ENCODE assay signal across 23 cellular contexts in genomic region chr6:73509851-73510250, GRCh38. TPM values are rescaled to one million over a fixed set of nuclear protein-coding genes. Genes with fewer than 3 reads are reported as not detected.
DNase-seq lines count a peak whose midpoint lies in the region; ATAC-seq, FAIRE-seq and TF ChIP-seq lines count a peak whose summit lies in the region.
"Had no signal": no experiment of that assay in that cellular context is flagged by ENCODE, and none has a peak within 500 bp of the region (broad histone marks: within the 10 kb centered on the region; RNA-seq: fewer than 3 reads in every experiment).

No MANE protein-coding gene starts in this region.

- no peak for ATAC-seq in stimulated activated naive CD8-positive, alpha-beta T cell treated with anti-CD3 and anti-CD28 coated beads, Interleukin-15, Interleukin-2, amounts not matched to agents 100 U/mL and 50 U/mL, for 24 hours
- ATAC-seq in GM18511 (IDR thresholded peaks at IDR 0.05; ENCODE audit: unreplicated experiment): no peak
- ATAC-seq in HG03095 (IDR thresholded peaks at IDR 0.05; ENCODE audit: unreplicated experiment): no peak
- ATAC-seq: GM12878 had no signal

- H3K14ac ChIP-seq in H1 (ENCODE audit: insufficient read length): no peak overlapping the region

- H3K18ac ChIP-seq in H1 (ENCODE audit: extremely low read depth, low read length): no peak overlapping the region

- H2AK5ac ChIP-seq in H1 (ENCODE audit: low read depth, low read length): no peak overlapping the region

- H3K36me3 Mint-ChIP-seq in activated CD4-positive, alpha-beta T cell treated with anti-CD3 and anti-CD28 coated beads, Interleukin-2, amount 10 ng/mL, durations not matched to agents 24 days and 14 days (ENCODE audit: low read depth): peaks cover 18% of the 10 kb centered on the region
- peaks cover 9% of the 10 kb centered on the region for H3K36me3 Mint-ChIP-seq in stimulated activated naive CD8-positive, alpha-beta T cell treated with anti-CD3 and anti-CD28 coated beads, Interleukin-15, Interleukin-2, amounts not matched to agents 100 ng/mL and 50 ng/mL, for 24 hours (ENCODE audit: low read depth)

- H3K79me2 ChIP-seq in H1 (ENCODE audit: control insufficient read depth in 1 of 2, insufficient read depth in 2 of 2, low read length in 2 of 2): no peaks in the 10 kb centered on the region

- no peaks in the 10 kb centered on the region for H3K27me3 Mint-ChIP-seq in activated CD4-positive, alpha-beta T cell treated with anti-CD3 and anti-CD28 coated beads, Interleukin-2, amount 10 ng/mL, durations not matched to agents 24 days and 14 days
- no peaks in the 10 kb centered on the region for H3K27me3 Mint-ChIP-seq in stimulated activated naive CD8-positive, alpha-beta T cell treated with anti-CD3 and anti-CD28 coated beads, Interleukin-15, Interleukin-2, amounts not matched to agents 100 ng/mL and 50 ng/mL, for 24 hours
- H3K27me3 Mint-ChIP-seq: CD8-positive, alpha-beta memory T cell had no signal

- no peak for TF ChIP-seq EP300 in H1 (IDR thresholded peaks at IDR 0.05; ENCODE audit: borderline replicate concordance in 1 of 2, low read depth in 2 of 2, low read length in 2 of 2)

- H3K9ac ChIP-seq in H1 (replicated peaks in 1 of 4; ENCODE audit: extremely low read depth in 1 of 4, low read depth in 3 of 4, low read length in 3 of 4): no peak overlapping the region

- H3K4me2 ChIP-seq in H1 (ENCODE audit: insufficient read depth in 1 of 2, low read depth in 2 of 2, low read length in 2 of 2): no peak overlapping the region

- H2BK12ac ChIP-seq in H1 (ENCODE audit: low read depth, low read length): no peak overlapping the region

- H2BK5ac ChIP-seq in H1 (ENCODE audit: low read depth, low read length): no peak overlapping the region

- H2BK20ac ChIP-seq in H1 (ENCODE audit: low read length): no peak overlapping the region

- no peak for TF ChIP-seq RAD21 in H1 (IDR thresholded peaks at IDR 0.05 in 1 of 2, conservative IDR thresholded peaks at IDR 0.05 in 1 of 2; ENCODE audit: low read depth in 2 of 2, low read length in 2 of 2)

- H3K4me1 Mint-ChIP-seq in activated CD4-positive, alpha-beta T cell treated with anti-CD3 and anti-CD28 coated beads, Interleukin-2, amount 10 ng/mL, durations not matched to agents 24 days and 14 days: peaks cover 13% of the 10 kb centered on the region
- peaks cover 4% of the 10 kb centered on the region for H3K4me1 Mint-ChIP-seq in stimulated activated naive CD8-positive, alpha-beta T cell treated with anti-CD3 and anti-CD28 coated beads, Interleukin-15, Interleukin-2, amounts not matched to agents 100 ng/mL and 50 ng/mL, for 24 hours (ENCODE audit: low read depth)

- no peak for FAIRE-seq in H1 (lab: Jason Lieb, UNC)
- FAIRE-seq: GM12878, RCC 7860 had no signal

- no peak overlapping the region for H4K91ac ChIP-seq in H1 (replicated peaks; ENCODE audit: insufficient read length, low read length)

- no peaks in the 10 kb centered on the region for H4K20me1 ChIP-seq in H1 (replicated peaks in 1 of 2; ENCODE audit: control insufficient read depth in 1 of 2, insufficient read depth in 2 of 2, low read length in 2 of 2)

- no peak overlapping the region for H3K4me3 Mint-ChIP-seq in activated CD4-positive, alpha-beta T cell treated with anti-CD3 and anti-CD28 coated beads, Interleukin-2, amount 10 ng/mL, durations not matched to agents 24 days and 14 days
- no peak overlapping the region for H3K4me3 Mint-ChIP-seq in stimulated activated naive CD8-positive, alpha-beta T cell treated with anti-CD3 and anti-CD28 coated beads, Interleukin-15, Interleukin-2, amounts not matched to agents 100 ng/mL and 50 ng/mL, for 24 hours
- H3K4me3 Mint-ChIP-seq: CD8-positive, alpha-beta memory T cell; H9 had no signal

- no peak overlapping the region for H3K23ac ChIP-seq in H1 (ENCODE audit: insufficient read length)

- 90% methylated on average over 1 of the region's 1 CpG; no CpG with 5 or more reads in 1 of the 2 experiments for whole genome bisulfite sequencing in H1 (ENCODE audit: extremely low coverage in 1 of 2, insufficient coverage in 1 of 2, insufficient read length in 1 of 2, insufficient replicate concordance in 2 of 2, low coverage in 1 of 2, low lambda C conversion rate in 2 of 2, missing lambda C conversion rate in 1 of 2), 2 experiments

- H3K36me3 ChIP-seq in H1 (ENCODE audit: control insufficient read depth in 2 of 4, insufficient read depth in 4 of 4, low read length in 3 of 4): no peaks in the 10 kb centered on the region

- no peak overlapping the region for H3K56ac ChIP-seq in H1 (replicated peaks; ENCODE audit: insufficient read length, low read depth, low read length)

- no peaks in the 10 kb centered on the region for H3K9me3 Mint-ChIP-seq in activated CD4-positive, alpha-beta T cell treated with anti-CD3 and anti-CD28 coated beads, Interleukin-2, amount 10 ng/mL, durations not matched to agents 24 days and 14 days
- no peaks in the 10 kb centered on the region for H3K9me3 Mint-ChIP-seq in stimulated activated naive CD8-positive, alpha-beta T cell treated with anti-CD3 and anti-CD28 coated beads, Interleukin-15, Interleukin-2, amounts not matched to agents 100 ng/mL and 50 ng/mL, for 24 hours
- H3K9me3 Mint-ChIP-seq: CD8-positive, alpha-beta memory T cell; H9 had no signal

- H3K27ac ChIP-seq in H1 (ENCODE audit: low read depth, low read length): no peak overlapping the region
- H3K27ac ChIP-seq: C4-2B, SJSA1 had no signal

- intact Hi-C loops in activated CD4-positive, alpha-beta T cell treated with anti-CD3 and anti-CD28 coated beads, Interleukin-2, amount 10 ng/mL, durations not matched to agents 24 days and 14 days (cut with micrococcal nuclease): no loop called here

- CTCF ChIA-PET in H1 (lab: Charles Lee; ENCODE audit: partially characterized antibody): interaction anchor here (0.9 to 1.9 kb wide), 4 partner anchors 10 to 177 kb away, joined by 3 to 5 read pairs (median 4); no protein-coding TSS in a partner anchor

- POLR2A ChIA-PET in H1 (lab: Charles Lee; ENCODE audit: partially characterized antibody): interaction anchor here (0.7 to 27.5 kb wide), 10 partner anchors 12 to 155 kb away, joined by 3 to 1482 read pairs (median 4); partner anchors contain the start of genes EEF1A1 and MTO1

- H3K4me3 ChIP-seq in H1 (ENCODE audit: extremely low read depth in 1 of 4, insufficient read depth in 2 of 4, low read depth in 3 of 4, low read length in 4 of 4): no peak overlapping the region
- H3K4me3 ChIP-seq: GM12878, SJSA1 had no signal

- no peak overlapping the region for H4K8ac ChIP-seq in H1 (ENCODE audit: extremely low read depth, insufficient read depth, low read length)

- H3K23me2 ChIP-seq in H1 (ENCODE audit: low read depth, low read length): no peaks in the 10 kb centered on the region

- H3K9me3 ChIP-seq in H1 (ENCODE audit: insufficient read depth in 2 of 2, low read depth in 1 of 2, low read length in 1 of 2): no peaks in the 10 kb centered on the region

- no peak overlapping the region for H2BK15ac ChIP-seq in H1 (ENCODE audit: low read length)

- TF ChIP-seq CTCF in H1 (IDR thresholded peaks at IDR 0.05; ENCODE audit: control extremely low read depth in 1 of 3, insufficient read depth in 1 of 3, low read depth in 1 of 3, low read length in 3 of 3): no peak

- no peak overlapping the region for H2AFZ ChIP-seq in H1 (ENCODE audit: low read length)

- no peak overlapping the region for H4K5ac ChIP-seq in H1 (ENCODE audit: insufficient read length, low read depth, low read length)

- H2BK120ac ChIP-seq in H1 (replicated peaks; ENCODE audit: low read depth, low read length): no peak overlapping the region

- H3K4me1 ChIP-seq in H1 (replicated peaks in 1 of 4; ENCODE audit: control insufficient read depth in 3 of 4, insufficient read depth in 4 of 4, low read length in 3 of 4): no peaks in the 10 kb centered on the region
- H3K4me1 ChIP-seq: SJSA1 had no signal

- TF ChIP-seq POLR2A in H1 (IDR thresholded peaks at IDR 0.05; ENCODE audit: control extremely low read depth in 1 of 2, low read depth in 2 of 2, low read length in 2 of 2): peak in 1 of 2 experiments; percentile 25; a peak in 1 of 3 replicates

- H3K27me3 ChIP-seq in H1 (replicated peaks in 1 of 4; ENCODE audit: control insufficient read depth in 3 of 4, extremely low read depth in 1 of 4, insufficient read depth in 3 of 4, low read length in 3 of 4): no peaks in the 10 kb centered on the region

- no peaks in the 10 kb centered on the region for H3K79me1 ChIP-seq in H1 (ENCODE audit: low read depth, low read length)

- DNase-seq in activated CD4-positive, alpha-beta T cell treated with anti-CD3 and anti-CD28 coated beads, Interleukin-2, amount 10 ng/mL, durations not matched to agents 24 days and 14 days: peak; percentile 53
- no peak for DNase-seq in activated CD4-positive, alpha-beta T cell treated with anti-CD3 and anti-CD28 coated beads, Interleukin-2, amount 50 U/mL, for 4 hours
- DNase-seq in stimulated activated naive CD8-positive, alpha-beta T cell treated with anti-CD3 and anti-CD28 coated beads, Interleukin-15, Interleukin-2, amounts not matched to agents 100 U/mL and 50 U/mL, for 24 hours: no peak
- DNase-seq in H1 (ENCODE audit: low read depth in 1 of 2, low spot score in 2 of 2): no peak
- DNase-seq in cerebellar nuclear complex (lab: John Stamatoyannopoulos, UW): no peak
- DNase-seq: CD8-positive, alpha-beta memory T cell; DMS79 treated with DMSO at 0.1 percent for 48 hours; H9; MM.1S; NCI-H1048; NCI-H1417 treated with DMSO at 0.1 percent for 48 hours; NCI-H187; NCI-H446; NCI-H526; OCI-M1 had no signal

- no peak overlapping the region for H3K27ac Mint-ChIP-seq in activated CD4-positive, alpha-beta T cell treated with anti-CD3 and anti-CD28 coated beads, Interleukin-2, amount 10 ng/mL, durations not matched to agents 24 days and 14 days
- H3K27ac Mint-ChIP-seq in stimulated activated naive CD8-positive, alpha-beta T cell treated with anti-CD3 and anti-CD28 coated beads, Interleukin-15, Interleukin-2, amounts not matched to agents 100 ng/mL and 50 ng/mL, for 24 hours: peak overlapping the region; percentile 2
- H3K27ac Mint-ChIP-seq: H9 had no signal

- no peak overlapping the region for H3K4ac ChIP-seq in H1 (replicated peaks; ENCODE audit: insufficient read length, low read depth, low read length)

RNA-seq across cellular contexts. Expression of gene EEF1A1, which starts 11.0 kb away (rescaled TPM):
- 9,514 and 9,634 TPM in 2 replicates for total RNA-seq in activated CD4-positive, alpha-beta T cell treated with anti-CD3 and anti-CD28 coated beads, Interleukin-2, amount 10 ng/mL, durations not matched to agents 24 days and 14 days
- 13,468 and 13,823 TPM in 2 replicates for total RNA-seq in H1 (2021; fragmentation: NEBNext Ultra II Directional; extraction: Animal tissue kit (Norgen Biotek cat#: 25700))
- 10,552 and 13,927 TPM in 2 replicates for polyA plus RNA-seq in H1 (2011; rRNA removed)
- 16,498 TPM for polyA plus RNA-seq in H1 (2011; cell fraction: cytosol; rRNA removed)
- polyA plus RNA-seq in H1 (2011; cell fraction: nucleus; rRNA removed): 10,268 TPM
- polyA plus RNA-seq in H1 (2012, experiment 1 of 2): 14,752 to 19,552 TPM (median 16,169 TPM) in 4 replicates
- polyA plus RNA-seq in H1 (2012, experiment 2 of 2): 2,073 TPM
- 13,042 TPM for polyA plus RNA-seq in H1 (2013, experiment 1 of 2)
- 13,003 TPM for polyA plus RNA-seq in H1 (2013, experiment 2 of 2)
- polyA minus RNA-seq in H1 (2011; rRNA and poly(A)+ RNA removed): 13,556 and 16,300 TPM in 2 replicates
- polyA minus RNA-seq in H1 (2011; cell fraction: cytosol; rRNA and poly(A)+ RNA removed): 5,618 TPM
- 6,584 TPM for polyA minus RNA-seq in H1 (2011; cell fraction: nucleus; rRNA and poly(A)+ RNA removed)

RNA-seq across cellular contexts. Expression of gene MTO1, which starts 48.3 kb away (rescaled TPM):
- 35.5 and 35.7 TPM in 2 replicates for total RNA-seq in activated CD4-positive, alpha-beta T cell treated with anti-CD3 and anti-CD28 coated beads, Interleukin-2, amount 10 ng/mL, durations not matched to agents 24 days and 14 days
- 29.3 and 31.6 TPM in 2 replicates for total RNA-seq in H1 (2021; fragmentation: NEBNext Ultra II Directional; extraction: Animal tissue kit (Norgen Biotek cat#: 25700))
- 17.4 and 20.9 TPM in 2 replicates for polyA plus RNA-seq in H1 (2011; rRNA removed)
- polyA plus RNA-seq in H1 (2011; cell fraction: cytosol; rRNA removed): 40.6 TPM
- 29.8 TPM for polyA plus RNA-seq in H1 (2011; cell fraction: nucleus; rRNA removed)
- polyA plus RNA-seq in H1 (2012, experiment 1 of 2): 19.3 to 26.1 TPM (median 22.1 TPM) in 4 replicates
- 1.7 TPM for polyA plus RNA-seq in H1 (2012, experiment 2 of 2)
- 17.3 TPM for polyA plus RNA-seq in H1 (2013, experiment 1 of 2)
- polyA plus RNA-seq in H1 (2013, experiment 2 of 2): 15.8 TPM
- polyA minus RNA-seq in H1 (2011; rRNA and poly(A)+ RNA removed): 40.7 and 41.1 TPM in 2 replicates
- polyA minus RNA-seq in H1 (2011; cell fraction: cytosol; rRNA and poly(A)+ RNA removed): 19.4 TPM
- 40.2 TPM for polyA minus RNA-seq in H1 (2011; cell fraction: nucleus; rRNA and poly(A)+ RNA removed)

RNA-seq across cellular contexts. Expression of gene CGAS, which starts 57.8 kb away (rescaled TPM):
- 45.0 and 49.7 TPM in 2 replicates for total RNA-seq in activated CD4-positive, alpha-beta T cell treated with anti-CD3 and anti-CD28 coated beads, Interleukin-2, amount 10 ng/mL, durations not matched to agents 24 days and 14 days
- 6.3 and 6.7 TPM in 2 replicates for total RNA-seq in H1 (2021; fragmentation: NEBNext Ultra II Directional; extraction: Animal tissue kit (Norgen Biotek cat#: 25700))
- polyA plus RNA-seq in H1 (2011; rRNA removed): 1.9 and 2.1 TPM in 2 replicates
- polyA plus RNA-seq in H1 (2011; cell fraction: cytosol; rRNA removed): 1.9 TPM
- 1.3 TPM for polyA plus RNA-seq in H1 (2011; cell fraction: nucleus; rRNA removed)
- 2.4 to 4.1 TPM (median 2.6 TPM) in 4 replicates for polyA plus RNA-seq in H1 (2012, experiment 1 of 2)
- 3.0 TPM for polyA plus RNA-seq in H1 (2012, experiment 2 of 2)
- 2.5 TPM for polyA plus RNA-seq in H1 (2013, experiment 1 of 2)
- 2.1 TPM for polyA plus RNA-seq in H1 (2013, experiment 2 of 2)
- 0.82 and 1.1 TPM in 2 replicates for polyA minus RNA-seq in H1 (2011; rRNA and poly(A)+ RNA removed)
- polyA minus RNA-seq in H1 (2011; cell fraction: cytosol; rRNA and poly(A)+ RNA removed): 1.7 TPM
- 3.7 TPM for polyA minus RNA-seq in H1 (2011; cell fraction: nucleus; rRNA and poly(A)+ RNA removed)
- total RNA-seq: A172 had no signal
